ENCODE assay signal across 27 cellular contexts in the genomic region with DNA sequence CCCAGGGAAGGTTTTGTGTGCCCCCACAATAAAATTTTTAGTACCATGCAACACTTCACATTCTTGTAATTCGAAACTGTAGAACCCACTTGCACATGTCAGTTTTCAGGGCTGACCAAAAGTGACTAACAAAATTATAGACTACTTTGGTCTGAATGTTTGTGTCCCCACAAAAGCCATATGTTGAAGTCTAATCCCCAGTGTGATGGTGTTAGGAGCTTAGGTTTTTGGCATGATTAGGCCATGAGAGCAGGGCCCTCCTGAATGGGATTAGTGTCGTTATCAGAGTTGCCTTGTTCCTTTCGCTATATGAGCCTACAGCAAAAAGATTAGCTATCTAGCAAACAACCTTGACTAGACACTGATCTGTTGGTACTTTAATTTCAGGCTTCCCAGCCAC.
"Had no signal": no experiment of that assay in that cellular context is flagged by ENCODE, and none has a peak within 500 bp of the region (broad histone marks: within the 10 kb centered on the region; RNA-seq: fewer than 3 reads in every experiment).

No MANE protein-coding gene starts in this region.

- H3K4me3 Mint-ChIP-seq: activated naive CD4-positive, alpha-beta T cell treated with anti-CD3 and anti-CD28 coated beads, Interleukin-2, amount 10 ng/mL, durations not matched to agents 7 days and 5 days; activated naive CD8-positive, alpha-beta T cell treated with anti-CD3 and anti-CD28 coated beads, Interleukin-2, amount 10 ng/mL, durations not matched to agents 7 days and 5 days; nephron progenitor cell; stimulated activated naive B cell treated with anti-CD40 and anti-IgM and Interleukin-4, amounts not matched to agents 10 μg/mL and 1 μg/mL and 100 μg/mL, for 72 hours had no signal

- H3K36me3 Mint-ChIP-seq: activated naive CD4-positive, alpha-beta T cell treated with anti-CD3 and anti-CD28 coated beads, Interleukin-2, amount 10 ng/mL, durations not matched to agents 7 days and 5 days; activated naive CD8-positive, alpha-beta T cell treated with anti-CD3 and anti-CD28 coated beads, Interleukin-2, amount 10 ng/mL, durations not matched to agents 7 days and 5 days; stimulated activated naive B cell treated with anti-CD40 and anti-IgM and Interleukin-4, amounts not matched to agents 10 μg/mL and 1 μg/mL and 100 μg/mL, for 72 hours had no signal

- H3K27ac ChIP-seq: brain microvascular endothelial cell, coronary artery, dorsolateral prefrontal cortex, gastrocnemius medialis, hepatocyte, ovary, stomach, tibial artery, upper lobe of right lung, VCaP had no signal

- H3K9me3 ChIP-seq: gastrocnemius medialis, ovary, stomach, tibial artery, upper lobe of right lung had no signal

- H3K4me1 ChIP-seq: gastrocnemius medialis, stomach, tibial artery, upper lobe of right lung had no signal

- H3K4me1 Mint-ChIP-seq: activated naive CD4-positive, alpha-beta T cell treated with anti-CD3 and anti-CD28 coated beads, Interleukin-2, amount 10 ng/mL, durations not matched to agents 7 days and 5 days; activated naive CD8-positive, alpha-beta T cell treated with anti-CD3 and anti-CD28 coated beads, Interleukin-2, amount 10 ng/mL, durations not matched to agents 7 days and 5 days; nephron progenitor cell; stimulated activated naive B cell treated with anti-CD40 and anti-IgM and Interleukin-4, amounts not matched to agents 10 μg/mL and 1 μg/mL and 100 μg/mL, for 72 hours had no signal

- H3K4me2 ChIP-seq: hepatocyte had no signal

- H3K27me3 ChIP-seq: brain microvascular endothelial cell, gastrocnemius medialis, hepatocyte, ovary, stomach, tibial artery, upper lobe of right lung had no signal

- H3K79me2 ChIP-seq: hepatocyte had no signal

- ATAC-seq: activated CD4-positive, CD25-positive, alpha-beta regulatory T cell treated with anti-CD3 and anti-CD28 coated beads, Interleukin-2, amount 50 U/mL, for 24 hours; gastrocnemius medialis; left ventricle myocardium superior; sciatic nerve; stimulated activated naive B cell treated with anti-CD40 and anti-IgM and Interleukin-4, amounts not matched to agents 10 μg/mL and 1 μg/mL and 100 μg/mL, for 72 hours had no signal

- H3K36me3 ChIP-seq: brain microvascular endothelial cell, gastrocnemius medialis, ovary, stomach, tibial artery, upper lobe of right lung had no signal

- DNase-seq: activated CD4-positive, alpha-beta T cell treated with anti-CD3 and anti-CD28 coated beads for 48 hours; activated CD4-positive, alpha-beta T cell treated with anti-CD3 and anti-CD28 coated beads, Interleukin-2, amount 50 U/mL, for 48 hours; activated CD8-positive, alpha-beta memory T cell treated with anti-CD3 and anti-CD28 coated beads for 24 hours; activated effector memory CD4-positive, alpha-beta T cell treated with Interleukin-2 at 50 U/mL for 16 hours; activated naive CD4-positive, alpha-beta T cell treated with anti-CD3 and anti-CD28 coated beads, Interleukin-2, amount 10 ng/mL, durations not matched to agents 7 days and 5 days; activated naive CD8-positive, alpha-beta T cell treated with anti-CD3 and anti-CD28 coated beads, Interleukin-2, amount 10 ng/mL, durations not matched to agents 7 days and 5 days; brain microvascular endothelial cell; dorsolateral prefrontal cortex; effector memory CD4-positive, alpha-beta T cell; erythroblast; gastrocnemius medialis; islet precursor cell; left ventricle myocardium superior; nephron progenitor cell; ovary; stimulated activated CD4-positive, alpha-beta T cell treated with anti-CD3 and anti-CD28 coated beads, Interleukin-15, amount 100 ng/mL, for 24 hours; stimulated activated CD4-positive, alpha-beta T cell treated with anti-CD3 and anti-CD28 coated beads, Interleukin-2, amount 100 ng/mL, for 24 hours; stimulated activated naive B cell treated with anti-CD40 and anti-IgM and Interleukin-4, amounts not matched to agents 10 μg/mL and 1 μg/mL and 100 μg/mL, for 72 hours; stomach; tibial artery; upper lobe of right lung had no signal

- H3K27me3 Mint-ChIP-seq: activated naive CD4-positive, alpha-beta T cell treated with anti-CD3 and anti-CD28 coated beads, Interleukin-2, amount 10 ng/mL, durations not matched to agents 7 days and 5 days; progenitor cell of endocrine pancreas had no signal

- H3K4me3 ChIP-seq: coronary artery, dorsolateral prefrontal cortex, gastrocnemius medialis, hepatocyte, ovary, stomach, tibial artery, upper lobe of right lung had no signal

- H3K9me3 Mint-ChIP-seq: activated naive CD4-positive, alpha-beta T cell treated with anti-CD3 and anti-CD28 coated beads, Interleukin-2, amount 10 ng/mL, durations not matched to agents 7 days and 5 days; activated naive CD8-positive, alpha-beta T cell treated with anti-CD3 and anti-CD28 coated beads, Interleukin-2, amount 10 ng/mL, durations not matched to agents 7 days and 5 days; nephron progenitor cell; stimulated activated naive B cell treated with anti-CD40 and anti-IgM and Interleukin-4, amounts not matched to agents 10 μg/mL and 1 μg/mL and 100 μg/mL, for 72 hours had no signal

- H2AFZ ChIP-seq: hepatocyte had no signal

- H3K27ac Mint-ChIP-seq: activated naive CD4-positive, alpha-beta T cell treated with anti-CD3 and anti-CD28 coated beads, Interleukin-2, amount 10 ng/mL, durations not matched to agents 7 days and 5 days; activated naive CD8-positive, alpha-beta T cell treated with anti-CD3 and anti-CD28 coated beads, Interleukin-2, amount 10 ng/mL, durations not matched to agents 7 days and 5 days; nephron progenitor cell; progenitor cell of endocrine pancreas; stimulated activated naive B cell treated with anti-CD40 and anti-IgM and Interleukin-4, amounts not matched to agents 10 μg/mL and 1 μg/mL and 100 μg/mL, for 72 hours had no signal
